1 cellular context compared by ENCODE assay signal in the genomic region with DNA sequence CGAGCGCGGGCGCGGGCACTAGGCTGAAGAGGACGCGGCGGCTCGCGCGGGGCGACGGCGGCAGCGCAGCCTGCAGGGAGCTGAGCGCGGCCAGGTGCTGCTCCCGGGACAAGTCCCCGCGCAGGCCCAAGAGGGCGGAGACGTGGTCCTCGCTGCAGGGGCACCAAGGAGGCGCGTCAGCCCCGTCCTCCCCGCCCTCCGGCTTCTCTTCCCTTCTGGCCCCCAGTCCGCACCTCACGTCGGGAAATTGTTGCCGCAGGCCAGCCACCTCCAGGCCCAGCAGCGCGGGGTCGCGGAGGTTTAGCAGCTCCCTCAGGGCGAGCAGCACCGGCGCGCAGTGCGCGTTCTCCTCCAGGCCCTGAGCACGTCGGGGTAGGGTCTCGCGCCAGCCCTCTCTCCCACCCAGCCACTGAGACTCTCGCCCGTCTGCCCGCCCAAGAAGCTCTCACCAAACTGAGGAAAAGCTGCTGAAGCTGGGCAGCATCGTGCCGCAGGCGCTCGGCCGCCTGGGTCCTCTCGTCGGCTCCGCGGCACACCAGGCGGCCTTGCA.
A peak's percentile ranks its signal among the peaks of the same experiment; 100 is the strongest.
TF ChIP-seq lines count a peak whose summit lies in the region.

No MANE protein-coding gene starts in this region.

TF ChIP-seq in HepG2, 621 proteins besides CTCF, POLR2A, EP300 and RAD21 (continued from another document and continues in another):
- no peak for TF ChIP-seq ZNF460 (CRISPR knock-in tag; IDR thresholded peaks at IDR 0.05; ENCODE audit: borderline replicate concordance)
- TF ChIP-seq HNF4G (IDR thresholded peaks at IDR 0.05; ENCODE audit: borderline replicate concordance, low read depth, low read length), result no peak
- TF ChIP-seq HNF4G (CRISPR knock-in tag; IDR thresholded peaks at IDR 0.05; ENCODE audit: borderline replicate concordance, low read depth), result no peak
- no peak for TF ChIP-seq SAFB2 (CRISPR knock-in tag; IDR thresholded peaks at IDR 0.05; ENCODE audit: borderline replicate concordance, low read depth)
- TF ChIP-seq, protein P1, sequence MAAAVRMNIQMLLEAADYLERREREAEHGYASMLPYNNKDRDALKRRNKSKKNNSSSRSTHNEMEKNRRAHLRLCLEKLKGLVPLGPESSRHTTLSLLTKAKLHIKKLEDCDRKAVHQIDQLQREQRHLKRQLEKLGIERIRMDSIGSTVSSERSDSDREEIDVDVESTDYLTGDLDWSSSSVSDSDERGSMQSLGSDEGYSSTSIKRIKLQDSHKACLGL (CRISPR knock-in tag; IDR thresholded peaks at IDR 0.05), result no peak
- TF ChIP-seq KDM2A (CRISPR knock-in tag; IDR thresholded peaks at IDR 0.05; ENCODE audit: borderline replicate concordance, low read depth), result no peak
- peak; percentile 14; the same call in 1 of the 2 replicates for TF ChIP-seq HOXA9 (CRISPR knock-in tag; IDR thresholded peaks at IDR 0.05; ENCODE audit: borderline replicate concordance)
- TF ChIP-seq FLYWCH1 (CRISPR knock-in tag; IDR thresholded peaks at IDR 0.05), result no peak
- 0 out of 2 replicates have a peak, but pooled peaks have one; percentile 32 for TF ChIP-seq ZNF616 (CRISPR knock-in tag; IDR thresholded peaks at IDR 0.05; ENCODE audit: low read depth)
- TF ChIP-seq ZNF607 (CRISPR knock-in tag; IDR thresholded peaks at IDR 0.05; ENCODE audit: borderline replicate concordance), result no peak
- TF ChIP-seq, protein P2, sequence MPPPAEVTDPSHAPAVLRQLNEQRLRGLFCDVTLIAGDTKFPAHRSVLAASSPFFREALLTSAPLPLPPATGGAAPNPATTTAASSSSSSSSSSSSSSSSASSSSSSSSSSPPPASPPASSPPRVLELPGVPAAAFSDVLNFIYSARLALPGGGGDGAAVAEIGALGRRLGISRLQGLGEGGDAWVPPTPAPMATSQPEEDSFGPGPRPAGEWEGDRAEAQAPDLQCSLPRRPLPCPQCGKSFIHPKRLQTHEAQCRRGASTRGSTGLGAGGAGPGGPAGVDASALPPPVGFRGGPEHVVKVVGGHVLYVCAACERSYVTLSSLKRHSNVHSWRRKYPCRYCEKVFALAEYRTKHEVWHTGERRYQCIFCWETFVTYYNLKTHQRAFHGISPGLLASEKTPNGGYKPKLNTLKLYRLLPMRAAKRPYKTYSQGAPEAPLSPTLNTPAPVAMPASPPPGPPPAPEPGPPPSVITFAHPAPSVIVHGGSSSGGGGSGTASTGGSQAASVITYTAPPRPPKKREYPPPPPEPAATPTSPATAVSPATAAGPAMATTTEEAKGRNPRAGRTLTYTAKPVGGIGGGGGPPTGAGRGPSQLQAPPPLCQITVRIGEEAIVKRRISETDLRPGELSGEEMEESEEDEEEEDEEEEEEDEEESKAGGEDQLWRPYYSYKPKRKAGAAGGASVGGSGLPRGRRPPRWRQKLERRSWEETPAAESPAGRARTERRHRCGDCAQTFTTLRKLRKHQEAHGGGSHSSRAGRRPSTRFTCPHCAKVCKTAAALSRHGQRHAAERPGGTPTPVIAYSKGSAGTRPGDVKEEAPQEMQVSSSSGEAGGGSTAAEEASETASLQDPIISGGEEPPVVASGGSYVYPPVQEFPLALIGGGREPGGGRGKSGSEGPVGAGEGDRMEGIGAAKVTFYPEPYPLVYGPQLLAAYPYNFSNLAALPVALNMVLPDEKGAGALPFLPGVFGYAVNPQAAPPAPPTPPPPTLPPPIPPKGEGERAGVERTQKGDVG (CRISPR knock-in tag; IDR thresholded peaks at IDR 0.05; ENCODE audit: borderline replicate concordance), result no peak
- TF ChIP-seq TCF7L2 (IDR thresholded peaks at IDR 0.05; ENCODE audit: low read depth, low read length), result no peak
- TF ChIP-seq ZSCAN29 (CRISPR knock-in tag; conservative IDR thresholded peaks at IDR 0.05), result no peak
- TF ChIP-seq, protein P3, sequence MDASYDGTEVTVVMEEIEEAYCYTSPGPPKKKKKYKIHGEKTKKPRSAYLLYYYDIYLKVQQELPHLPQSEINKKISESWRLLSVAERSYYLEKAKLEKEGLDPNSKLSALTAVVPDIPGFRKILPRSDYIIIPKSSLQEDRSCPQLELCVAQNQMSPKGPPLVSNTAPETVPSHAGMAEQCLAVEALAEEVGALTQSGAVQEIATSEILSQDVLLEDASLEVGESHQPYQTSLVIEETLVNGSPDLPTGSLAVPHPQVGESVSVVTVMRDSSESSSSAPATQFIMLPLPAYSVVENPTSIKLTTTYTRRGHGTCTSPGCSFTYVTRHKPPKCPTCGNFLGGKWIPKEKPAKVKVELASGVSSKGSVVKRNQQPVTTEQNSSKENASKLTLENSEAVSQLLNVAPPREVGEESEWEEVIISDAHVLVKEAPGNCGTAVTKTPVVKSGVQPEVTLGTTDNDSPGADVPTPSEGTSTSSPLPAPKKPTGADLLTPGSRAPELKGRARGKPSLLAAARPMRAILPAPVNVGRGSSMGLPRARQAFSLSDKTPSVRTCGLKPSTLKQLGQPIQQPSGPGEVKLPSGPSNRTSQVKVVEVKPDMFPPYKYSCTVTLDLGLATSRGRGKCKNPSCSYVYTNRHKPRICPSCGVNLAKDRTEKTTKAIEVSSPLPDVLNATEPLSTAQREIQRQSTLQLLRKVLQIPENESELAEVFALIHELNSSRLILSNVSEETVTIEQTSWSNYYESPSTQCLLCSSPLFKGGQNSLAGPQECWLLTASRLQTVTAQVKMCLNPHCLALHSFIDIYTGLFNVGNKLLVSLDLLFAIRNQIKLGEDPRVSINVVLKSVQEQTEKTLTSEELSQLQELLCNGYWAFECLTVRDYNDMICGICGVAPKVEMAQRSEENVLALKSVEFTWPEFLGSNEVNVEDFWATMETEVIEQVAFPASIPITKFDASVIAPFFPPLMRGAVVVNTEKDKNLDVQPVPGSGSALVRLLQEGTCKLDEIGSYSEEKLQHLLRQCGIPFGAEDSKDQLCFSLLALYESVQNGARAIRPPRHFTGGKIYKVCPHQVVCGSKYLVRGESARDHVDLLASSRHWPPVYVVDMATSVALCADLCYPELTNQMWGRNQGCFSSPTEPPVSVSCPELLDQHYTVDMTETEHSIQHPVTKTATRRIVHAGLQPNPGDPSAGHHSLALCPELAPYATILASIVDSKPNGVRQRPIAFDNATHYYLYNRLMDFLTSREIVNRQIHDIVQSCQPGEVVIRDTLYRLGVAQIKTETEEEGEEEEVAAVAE (CRISPR knock-in tag; IDR thresholded peaks at IDR 0.05; ENCODE audit: borderline replicate concordance), result no peak
- no peak for TF ChIP-seq TBX2 (CRISPR knock-in tag; IDR thresholded peaks at IDR 0.05; ENCODE audit: borderline replicate concordance)
- TF ChIP-seq ZMYM2 (CRISPR knock-in tag; IDR thresholded peaks at IDR 0.05), result no peak
- TF ChIP-seq, protein P4, sequence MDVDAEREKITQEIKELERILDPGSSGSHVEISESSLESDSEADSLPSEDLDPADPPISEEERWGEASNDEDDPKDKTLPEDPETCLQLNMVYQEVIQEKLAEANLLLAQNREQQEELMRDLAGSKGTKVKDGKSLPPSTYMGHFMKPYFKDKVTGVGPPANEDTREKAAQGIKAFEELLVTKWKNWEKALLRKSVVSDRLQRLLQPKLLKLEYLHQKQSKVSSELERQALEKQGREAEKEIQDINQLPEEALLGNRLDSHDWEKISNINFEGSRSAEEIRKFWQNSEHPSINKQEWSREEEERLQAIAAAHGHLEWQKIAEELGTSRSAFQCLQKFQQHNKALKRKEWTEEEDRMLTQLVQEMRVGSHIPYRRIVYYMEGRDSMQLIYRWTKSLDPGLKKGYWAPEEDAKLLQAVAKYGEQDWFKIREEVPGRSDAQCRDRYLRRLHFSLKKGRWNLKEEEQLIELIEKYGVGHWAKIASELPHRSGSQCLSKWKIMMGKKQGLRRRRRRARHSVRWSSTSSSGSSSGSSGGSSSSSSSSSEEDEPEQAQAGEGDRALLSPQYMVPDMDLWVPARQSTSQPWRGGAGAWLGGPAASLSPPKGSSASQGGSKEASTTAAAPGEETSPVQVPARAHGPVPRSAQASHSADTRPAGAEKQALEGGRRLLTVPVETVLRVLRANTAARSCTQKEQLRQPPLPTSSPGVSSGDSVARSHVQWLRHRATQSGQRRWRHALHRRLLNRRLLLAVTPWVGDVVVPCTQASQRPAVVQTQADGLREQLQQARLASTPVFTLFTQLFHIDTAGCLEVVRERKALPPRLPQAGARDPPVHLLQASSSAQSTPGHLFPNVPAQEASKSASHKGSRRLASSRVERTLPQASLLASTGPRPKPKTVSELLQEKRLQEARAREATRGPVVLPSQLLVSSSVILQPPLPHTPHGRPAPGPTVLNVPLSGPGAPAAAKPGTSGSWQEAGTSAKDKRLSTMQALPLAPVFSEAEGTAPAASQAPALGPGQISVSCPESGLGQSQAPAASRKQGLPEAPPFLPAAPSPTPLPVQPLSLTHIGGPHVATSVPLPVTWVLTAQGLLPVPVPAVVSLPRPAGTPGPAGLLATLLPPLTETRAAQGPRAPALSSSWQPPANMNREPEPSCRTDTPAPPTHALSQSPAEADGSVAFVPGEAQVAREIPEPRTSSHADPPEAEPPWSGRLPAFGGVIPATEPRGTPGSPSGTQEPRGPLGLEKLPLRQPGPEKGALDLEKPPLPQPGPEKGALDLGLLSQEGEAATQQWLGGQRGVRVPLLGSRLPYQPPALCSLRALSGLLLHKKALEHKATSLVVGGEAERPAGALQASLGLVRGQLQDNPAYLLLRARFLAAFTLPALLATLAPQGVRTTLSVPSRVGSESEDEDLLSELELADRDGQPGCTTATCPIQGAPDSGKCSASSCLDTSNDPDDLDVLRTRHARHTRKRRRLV (CRISPR knock-in tag; IDR thresholded peaks at IDR 0.05), result no peak
- TF ChIP-seq NR3C1 (CRISPR knock-in tag; IDR thresholded peaks at IDR 0.05), result no peak
- TF ChIP-seq NCOA5 (CRISPR knock-in tag; IDR thresholded peaks at IDR 0.05), result no peak
- TF ChIP-seq, protein P5, sequence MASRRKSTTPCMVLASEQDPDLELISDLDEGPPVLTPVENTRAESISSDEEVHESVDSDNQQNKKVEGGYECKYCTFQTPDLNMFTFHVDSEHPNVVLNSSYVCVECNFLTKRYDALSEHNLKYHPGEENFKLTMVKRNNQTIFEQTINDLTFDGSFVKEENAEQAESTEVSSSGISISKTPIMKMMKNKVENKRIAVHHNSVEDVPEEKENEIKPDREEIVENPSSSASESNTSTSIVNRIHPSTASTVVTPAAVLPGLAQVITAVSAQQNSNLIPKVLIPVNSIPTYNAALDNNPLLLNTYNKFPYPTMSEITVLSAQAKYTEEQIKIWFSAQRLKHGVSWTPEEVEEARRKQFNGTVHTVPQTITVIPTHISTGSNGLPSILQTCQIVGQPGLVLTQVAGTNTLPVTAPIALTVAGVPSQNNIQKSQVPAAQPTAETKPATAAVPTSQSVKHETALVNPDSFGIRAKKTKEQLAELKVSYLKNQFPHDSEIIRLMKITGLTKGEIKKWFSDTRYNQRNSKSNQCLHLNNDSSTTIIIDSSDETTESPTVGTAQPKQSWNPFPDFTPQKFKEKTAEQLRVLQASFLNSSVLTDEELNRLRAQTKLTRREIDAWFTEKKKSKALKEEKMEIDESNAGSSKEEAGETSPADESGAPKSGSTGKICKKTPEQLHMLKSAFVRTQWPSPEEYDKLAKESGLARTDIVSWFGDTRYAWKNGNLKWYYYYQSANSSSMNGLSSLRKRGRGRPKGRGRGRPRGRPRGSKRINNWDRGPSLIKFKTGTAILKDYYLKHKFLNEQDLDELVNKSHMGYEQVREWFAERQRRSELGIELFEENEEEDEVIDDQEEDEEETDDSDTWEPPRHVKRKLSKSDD (CRISPR knock-in tag; IDR thresholded peaks at IDR 0.05; ENCODE audit: low read depth), result no peak
- TF ChIP-seq ZNF777 (CRISPR knock-in tag; IDR thresholded peaks at IDR 0.05), result peak; percentile 88
- no peak for TF ChIP-seq ZFP36L1 (CRISPR knock-in tag; IDR thresholded peaks at IDR 0.05)
- no peak for TF ChIP-seq ZNF431 (CRISPR knock-in tag; IDR thresholded peaks at IDR 0.05; ENCODE audit: borderline replicate concordance, low read depth)
- no peak for TF ChIP-seq MIER2 (CRISPR knock-in tag; IDR thresholded peaks at IDR 0.05)
- TF ChIP-seq, protein P6, sequence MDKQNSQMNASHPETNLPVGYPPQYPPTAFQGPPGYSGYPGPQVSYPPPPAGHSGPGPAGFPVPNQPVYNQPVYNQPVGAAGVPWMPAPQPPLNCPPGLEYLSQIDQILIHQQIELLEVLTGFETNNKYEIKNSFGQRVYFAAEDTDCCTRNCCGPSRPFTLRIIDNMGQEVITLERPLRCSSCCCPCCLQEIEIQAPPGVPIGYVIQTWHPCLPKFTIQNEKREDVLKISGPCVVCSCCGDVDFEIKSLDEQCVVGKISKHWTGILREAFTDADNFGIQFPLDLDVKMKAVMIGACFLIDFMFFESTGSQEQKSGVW (CRISPR knock-in tag; IDR thresholded peaks at IDR 0.05; ENCODE audit: borderline replicate concordance), result 0 out of 2 replicates have a peak, but pooled peaks have one; percentile 26
- no peak for TF ChIP-seq ZFP62 (CRISPR knock-in tag; IDR thresholded peaks at IDR 0.05)
- TF ChIP-seq, protein P7, sequence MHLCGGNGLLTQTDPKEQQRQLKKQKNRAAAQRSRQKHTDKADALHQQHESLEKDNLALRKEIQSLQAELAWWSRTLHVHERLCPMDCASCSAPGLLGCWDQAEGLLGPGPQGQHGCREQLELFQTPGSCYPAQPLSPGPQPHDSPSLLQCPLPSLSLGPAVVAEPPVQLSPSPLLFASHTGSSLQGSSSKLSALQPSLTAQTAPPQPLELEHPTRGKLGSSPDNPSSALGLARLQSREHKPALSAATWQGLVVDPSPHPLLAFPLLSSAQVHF (CRISPR knock-in tag; IDR thresholded peaks at IDR 0.05), result no peak
- TF ChIP-seq, protein P8, sequence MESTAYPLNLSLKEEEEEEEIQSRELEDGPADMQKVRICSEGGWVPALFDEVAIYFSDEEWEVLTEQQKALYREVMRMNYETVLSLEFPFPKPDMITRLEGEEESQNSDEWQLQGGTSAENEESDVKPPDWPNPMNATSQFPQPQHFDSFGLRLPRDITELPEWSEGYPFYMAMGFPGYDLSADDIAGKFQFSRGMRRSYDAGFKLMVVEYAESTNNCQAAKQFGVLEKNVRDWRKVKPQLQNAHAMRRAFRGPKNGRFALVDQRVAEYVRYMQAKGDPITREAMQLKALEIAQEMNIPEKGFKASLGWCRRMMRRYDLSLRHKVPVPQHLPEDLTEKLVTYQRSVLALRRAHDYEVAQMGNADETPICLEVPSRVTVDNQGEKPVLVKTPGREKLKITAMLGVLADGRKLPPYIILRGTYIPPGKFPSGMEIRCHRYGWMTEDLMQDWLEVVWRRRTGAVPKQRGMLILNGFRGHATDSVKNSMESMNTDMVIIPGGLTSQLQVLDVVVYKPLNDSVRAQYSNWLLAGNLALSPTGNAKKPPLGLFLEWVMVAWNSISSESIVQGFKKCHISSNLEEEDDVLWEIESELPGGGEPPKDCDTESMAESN (CRISPR knock-in tag; conservative IDR thresholded peaks at IDR 0.05), result no peak
- TF ChIP-seq, protein P9, sequence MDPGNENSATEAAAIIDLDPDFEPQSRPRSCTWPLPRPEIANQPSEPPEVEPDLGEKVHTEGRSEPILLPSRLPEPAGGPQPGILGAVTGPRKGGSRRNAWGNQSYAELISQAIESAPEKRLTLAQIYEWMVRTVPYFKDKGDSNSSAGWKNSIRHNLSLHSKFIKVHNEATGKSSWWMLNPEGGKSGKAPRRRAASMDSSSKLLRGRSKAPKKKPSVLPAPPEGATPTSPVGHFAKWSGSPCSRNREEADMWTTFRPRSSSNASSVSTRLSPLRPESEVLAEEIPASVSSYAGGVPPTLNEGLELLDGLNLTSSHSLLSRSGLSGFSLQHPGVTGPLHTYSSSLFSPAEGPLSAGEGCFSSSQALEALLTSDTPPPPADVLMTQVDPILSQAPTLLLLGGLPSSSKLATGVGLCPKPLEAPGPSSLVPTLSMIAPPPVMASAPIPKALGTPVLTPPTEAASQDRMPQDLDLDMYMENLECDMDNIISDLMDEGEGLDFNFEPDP (CRISPR knock-in tag; conservative IDR thresholded peaks at IDR 0.05), result no peak
- no peak for TF ChIP-seq ZNF569 (CRISPR knock-in tag; IDR thresholded peaks at IDR 0.05; ENCODE audit: borderline replicate concordance)
